8 cellular contexts compared by ENCODE assay signal in genomic region chr2:46650556-46651001, GRCh38. TPM values are rescaled to one million over a fixed set of nuclear protein-coding genes. Genes with fewer than 3 reads are reported as not detected.
DNase-seq lines count a peak whose midpoint lies in the region; ATAC-seq and TF ChIP-seq lines count a peak whose summit lies in the region.

No MANE protein-coding gene starts in this region.

- no peaks in the 10 kb centered on the region for H3K36me3 ChIP-seq in SJCRH30

- TF ChIP-seq CTCF in GM12874 (IDR thresholded peaks at IDR 0.05; ENCODE audit: insufficient read depth, low read depth, low read length) = peak; percentile 82

- ATAC-seq in GM21381 (IDR thresholded peaks at IDR 0.05; ENCODE audit: unreplicated experiment) = no peak
- ATAC-seq in HG03520 (IDR thresholded peaks at IDR 0.05; ENCODE audit: unreplicated experiment) = no peak

- H3K27ac ChIP-seq in SJCRH30 = no peak overlapping the region

- H3K9me3 ChIP-seq in SJCRH30 (replicated peaks) = no peaks in the 10 kb centered on the region

- H3K27me3 ChIP-seq in SJCRH30 = no peaks in the 10 kb centered on the region

- intact Hi-C loops in posterior cingulate gyrus (cut with DNase I) = loop anchor here (5.0 kb wide), 1 partner anchor 237 kb away; no protein-coding TSS in a partner anchor

- peaks cover 9% of the 10 kb centered on the region for H3K4me1 ChIP-seq in SJCRH30

- H3K4me3 ChIP-seq in SJCRH30 = no peak overlapping the region

- DNase-seq in NCI-H1105 (lab: John Stamatoyannopoulos, UW) = peak; percentile 80
- DNase-seq in SJCRH30 = peak; percentile 78 to 95
- DNase-seq in activated gamma-delta T cell treated with anti-CD3 and anti-CD28 coated beads, Interleukin-2, amount 50 U/mL, for 16 hours (ENCODE audit: low read depth) = peak; percentile 49
- DNase-seq in glomerular endothelial cell (ENCODE audit: extremely low read depth, low read depth, low spot score) = peak; percentile 83
- peak in 7 of 10 donors; percentile 28 to 86 (median 72) for DNase-seq in posterior cingulate gyrus

RNA-seq across cellular contexts. Expression of gene CRIPT, which starts 33.6 kb away (rescaled TPM):
- 33.1 and 36.7 TPM in 2 replicates for total RNA-seq in SJCRH30 (2014; rRNA removed; shearing (Covaris generic))
- 6.8 and 13.2 TPM in 2 replicates for total RNA-seq in glomerular endothelial cell

RNA-seq across cellular contexts. Expression of gene PIGF, which starts 33.7 kb away (rescaled TPM):
- 25.8 and 36.9 TPM in 2 replicates for total RNA-seq in SJCRH30 (2014; rRNA removed; shearing (Covaris generic))
- total RNA-seq in glomerular endothelial cell = 11.5 and 15.6 TPM in 2 replicates

RNA-seq across cellular contexts. Expression of gene SOCS5, which starts 48.5 kb away (rescaled TPM):
- 24.2 and 25.1 TPM in 2 replicates for total RNA-seq in SJCRH30 (2014; rRNA removed; shearing (Covaris generic))
- total RNA-seq in glomerular endothelial cell = 14.1 and 16.8 TPM in 2 replicates
